In the genomic region with DNA sequence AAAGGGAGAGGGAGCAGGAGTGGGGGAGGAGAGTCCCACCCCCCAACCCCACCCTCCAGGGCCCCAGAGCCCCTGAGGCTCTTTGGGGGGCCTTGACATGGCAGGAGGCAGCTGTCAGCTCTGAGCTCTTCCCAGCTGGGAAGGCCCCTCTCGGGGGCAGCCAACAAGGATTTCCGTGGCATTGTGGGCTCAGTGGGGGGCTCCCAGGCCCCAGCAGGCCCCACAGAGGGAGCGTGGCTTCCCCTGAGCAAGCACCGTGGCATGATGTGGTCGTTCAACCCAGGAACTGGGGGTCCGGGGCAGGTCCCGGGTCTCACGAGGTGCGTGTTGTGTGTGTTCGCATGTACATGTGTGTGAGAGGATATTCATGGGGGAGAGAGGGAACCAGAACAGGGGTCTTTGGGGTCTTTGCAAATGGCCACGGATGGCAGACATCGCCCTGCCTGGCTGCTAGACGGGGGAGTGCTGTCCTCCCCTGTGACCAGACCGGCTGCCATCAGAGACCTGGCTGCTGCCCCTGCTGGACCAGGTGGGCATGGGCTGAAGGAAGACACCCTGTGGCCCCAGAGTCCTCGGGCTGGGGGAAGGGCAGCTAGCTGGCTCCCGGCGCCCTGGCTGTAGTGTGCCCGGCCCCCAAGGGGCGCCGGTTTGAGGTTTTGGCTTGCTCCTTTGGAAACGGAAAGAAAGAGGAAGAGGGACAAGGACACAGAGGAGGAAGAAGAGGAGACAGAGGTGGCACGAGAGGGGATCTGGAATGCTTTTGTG, we compare ENCODE assay signal across 23 cellular contexts. TPM values are rescaled to one million over a fixed set of nuclear protein-coding genes. Genes with fewer than 3 reads are reported as not detected.
A peak's percentile ranks its signal among the peaks of the same experiment; 100 is the strongest.
DNase-seq lines count a peak whose midpoint lies in the region; ATAC-seq and TF ChIP-seq lines count a peak whose summit lies in the region.
"Had no signal": no experiment of that assay in that cellular context is flagged by ENCODE, and none has a peak within 500 bp of the region (broad histone marks: within the 10 kb centered on the region; RNA-seq: fewer than 3 reads in every experiment).

No MANE protein-coding gene starts in this region.

- no peak overlapping the region for H3K4me3 Mint-ChIP-seq in progenitor cell of endocrine pancreas (ENCODE audit: low read depth)
- H3K4me3 Mint-ChIP-seq: activated naive CD8-positive, alpha-beta T cell treated with anti-CD3 and anti-CD28 coated beads, Interleukin-2, amount 50 U/mL, for 24 hours; T-helper 17 cell had no signal

- H3K4me1 ChIP-seq in BLaER1: peaks cover 29% of the 10 kb centered on the region
- H3K4me1 ChIP-seq in left ventricle myocardium inferior: peaks cover 41% of the 10 kb centered on the region

- H3K36me3 Mint-ChIP-seq in progenitor cell of endocrine pancreas (ENCODE audit: insufficient read depth): peaks cover 30% of the 10 kb centered on the region

- intact Hi-C loops in left ventricle myocardium inferior (cut with micrococcal nuclease): no loop called here

- H3K4me1 Mint-ChIP-seq in progenitor cell of endocrine pancreas (ENCODE audit: low read depth): peaks cover 5% of the 10 kb centered on the region

- DNase-seq in SK-N-MC (ENCODE audit: low read depth, low spot score) (no peak), left ventricle myocardium inferior (no peak), progenitor cell of endocrine pancreas (ENCODE audit: low spot score, unreplicated experiment) (no peak), DMS53 treated with DMSO at 0.1 percent for 48 hours (lab: John Stamatoyannopoulos, UW; ENCODE audit: unreplicated experiment) (no peak), cerebellar cortex (ENCODE audit: low spot score) (no peak)
- DNase-seq in stimulated activated naive CD4-positive, alpha-beta T cell (lab: John Stamatoyannopoulos, UW): no peak
- DNase-seq: activated CD4-positive, alpha-beta T cell treated with anti-CD3 and anti-CD28 coated beads, Interleukin-2, amount 50 U/mL, for 1 hour; activated naive CD8-positive, alpha-beta T cell treated with anti-CD3 and anti-CD28 coated beads, Interleukin-2, amount 50 U/mL, for 24 hours; dermis blood vessel endothelial cell; erythroblast; foreskin melanocyte; GDM1; KBM-7; kidney; NCI-H345; T-helper 17 cell had no signal

- H3K4me2 ChIP-seq in BLaER1: peak overlapping the region; percentile 63

- peaks cover 26% of the 10 kb centered on the region for H3K9me3 ChIP-seq in BLaER1
- peaks cover 6% of the 10 kb centered on the region; the same call in 1 of the 2 replicates for H3K9me3 ChIP-seq in SK-N-MC (ENCODE audit: low read depth, low read length)
- H3K9me3 ChIP-seq in left ventricle myocardium inferior (replicated peaks): peaks cover 7% of the 10 kb centered on the region
- H3K9me3 ChIP-seq: SJSA1 had no signal

- H3K27ac ChIP-seq in BLaER1: peak overlapping the region; percentile 70
- peak overlapping the region; percentile 27 for H3K27ac ChIP-seq in SK-N-MC
- H3K27ac ChIP-seq in left ventricle myocardium inferior (replicated peaks): peak overlapping the region; percentile 63
- H3K27ac ChIP-seq: SJSA1 had no signal

- peak overlapping the region; percentile 33 for H3K27ac Mint-ChIP-seq in progenitor cell of endocrine pancreas
- H3K27ac Mint-ChIP-seq: activated naive CD8-positive, alpha-beta T cell treated with anti-CD3 and anti-CD28 coated beads, Interleukin-2, amount 50 U/mL, for 24 hours; activated T-helper 2 cell treated with anti-CD3 and anti-CD28 coated beads, Interferon-gamma antibody, Interleukin-2, Interleukin-4, amounts not matched to agents 10 μg/mL and 5 μg/mL and 100 μg/mL, durations not matched to agents 14 hours and 24 hours and 36 hours; T-helper 17 cell had no signal

- H3K9ac ChIP-seq in BLaER1 (peak overlapping the region; percentile 25; the same call in 1 of the 2 replicates), SK-N-MC (ENCODE audit: insufficient read length) (peak overlapping the region; percentile 45)

- peaks cover 73% of the 10 kb centered on the region for H3K36me3 ChIP-seq in BLaER1
- peaks cover 52% of the 10 kb centered on the region for H3K36me3 ChIP-seq in SK-N-MC (ENCODE audit: insufficient read depth, low read length)
- H3K36me3 ChIP-seq in left ventricle myocardium inferior: peaks cover 50% of the 10 kb centered on the region

- no peaks in the 10 kb centered on the region for H3K27me3 Mint-ChIP-seq in progenitor cell of endocrine pancreas
- H3K27me3 Mint-ChIP-seq: activated naive CD8-positive, alpha-beta T cell treated with anti-CD3 and anti-CD28 coated beads, Interleukin-2, amount 50 U/mL, for 24 hours; T-helper 17 cell had no signal

- no peak for TF ChIP-seq CTCF in left ventricle myocardium inferior (IDR thresholded peaks at IDR 0.05; ENCODE audit: borderline replicate concordance)
- TF ChIP-seq CTCF in progenitor cell of endocrine pancreas (IDR thresholded peaks at IDR 0.05; ENCODE audit: unreplicated experiment): no peak

- ATAC-seq in GM18511 (IDR thresholded peaks at IDR 0.05; ENCODE audit: unreplicated experiment): no peak
- ATAC-seq: activated naive CD8-positive, alpha-beta T cell treated with anti-CD3 and anti-CD28 coated beads, Interleukin-2, amount 50 U/mL, for 24 hours; T-helper 17 cell had no signal

- no peaks in the 10 kb centered on the region for H3K9me3 Mint-ChIP-seq in progenitor cell of endocrine pancreas (ENCODE audit: low read depth)
- H3K9me3 Mint-ChIP-seq: activated naive CD8-positive, alpha-beta T cell treated with anti-CD3 and anti-CD28 coated beads, Interleukin-2, amount 50 U/mL, for 24 hours had no signal

- H3K4me3 ChIP-seq in BLaER1: no peak overlapping the region
- no peak overlapping the region; the same call in 1 of the 2 replicates for H3K4me3 ChIP-seq in SK-N-MC
- H3K4me3 ChIP-seq in left ventricle myocardium inferior: peak overlapping the region; percentile 14
- H3K4me3 ChIP-seq: SJSA1 had no signal

- H3K27me3 ChIP-seq in BLaER1 (no peaks in the 10 kb centered on the region), left ventricle myocardium inferior (ENCODE audit: low read depth) (no peaks in the 10 kb centered on the region)
- H3K27me3 ChIP-seq: SJSA1 had no signal

- H4K20me1 ChIP-seq in BLaER1: peaks cover 58% of the 10 kb centered on the region

RNA-seq across cellular contexts. Expression of a gene that starts 3.7 kb away (rescaled TPM):
- total RNA-seq in left ventricle myocardium inferior: 74.5 TPM
- total RNA-seq in progenitor cell of endocrine pancreas: 208 and 228 TPM in 2 replicates

RNA-seq across cellular contexts. Expression of a gene that starts 27.3 kb away (rescaled TPM):
- total RNA-seq in left ventricle myocardium inferior: 25.3 TPM
- 60.6 and 61.6 TPM in 2 replicates for total RNA-seq in progenitor cell of endocrine pancreas

RNA-seq across cellular contexts. Expression of a gene that starts 41.9 kb away (rescaled TPM):
- total RNA-seq in left ventricle myocardium inferior (1.5 TPM), progenitor cell of endocrine pancreas (not detected in 2 replicates)
- total RNA-seq: H4, SJSA1 had no signal

RNA-seq across cellular contexts. Expression of a gene that starts 42.9 kb away (rescaled TPM):
- total RNA-seq in left ventricle myocardium inferior: 21.8 TPM
- 44.0 and 51.9 TPM in 2 replicates for total RNA-seq in progenitor cell of endocrine pancreas

RNA-seq across cellular contexts. Expression of a gene that starts 56.8 kb away (rescaled TPM):
- total RNA-seq in left ventricle myocardium inferior (not detected), progenitor cell of endocrine pancreas (not detected in 2 replicates)
- total RNA-seq: activated T-helper 2 cell treated with anti-CD3 and anti-CD28 coated beads, Interferon-gamma antibody, Interleukin-2, Interleukin-4, amounts not matched to agents 10 μg/mL and 5 μg/mL and 100 μg/mL, durations not matched to agents 14 hours and 24 hours and 36 hours; dermis blood vessel endothelial cell; H4; kidney; OCI-LY7; SJSA1; subcutaneous adipose tissue; T-helper 17 cell had no signal
